7 cellular contexts compared by ENCODE assay signal in genomic region chr7:114225784-114226183, GRCh38.
"Had no signal": no experiment of that assay in that cellular context is flagged by ENCODE, and none has a peak within 500 bp of the region (broad histone marks: within the 10 kb centered on the region; RNA-seq: fewer than 3 reads in every experiment).

No MANE protein-coding gene starts in this region.

- H3K4me1 Mint-ChIP-seq: IgD-negative memory B cell had no signal

- H3K36me3 Mint-ChIP-seq: IgD-negative memory B cell had no signal

- DNase-seq: IMR-90, KBM-7, KG1 had no signal

- H3K4me3 ChIP-seq: K562 had no signal

- H3K27ac ChIP-seq: HL-60 had no signal

- H3K27me3 Mint-ChIP-seq: IgD-negative memory B cell had no signal

- H3K27ac Mint-ChIP-seq: IgD-negative memory B cell had no signal

- H3K4me3 Mint-ChIP-seq: IgD-negative memory B cell had no signal

- ATAC-seq: HepG2, K562 had no signal
